In genomic region chr22:48313156-48313555, GRCh38 we compare ENCODE assay signal across 30 cellular contexts.
"Had no signal": no experiment of that assay in that cellular context is flagged by ENCODE, and none has a peak within 500 bp of the region (broad histone marks: within the 10 kb centered on the region; RNA-seq: fewer than 3 reads in every experiment).

No MANE protein-coding gene starts in this region.

- H3K4me3 ChIP-seq: ascending aorta, breast epithelium, cardiac muscle cell, colonic mucosa, dorsolateral prefrontal cortex had no signal

- ATAC-seq: activated naive CD4-positive, alpha-beta T cell treated with anti-CD3 and anti-CD28 coated beads, Interleukin-2, amount 50 U/mL, for 72 hours; activated T-cell treated with anti-CD3 and anti-CD28 coated beads, Interleukin-2, amount 50 U/mL, for 72 hours; esophagus mucosa; T-helper 17 cell had no signal

- H3K27ac Mint-ChIP-seq: activated CD4-positive, alpha-beta memory T cell treated with anti-CD3 and anti-CD28 coated beads, Interleukin-2, amount 10 ng/mL, durations not matched to agents 7 days and 5 days; activated CD4-positive, alpha-beta T cell treated with anti-CD3 and anti-CD28 coated beads, Interleukin-2, amount 10 ng/mL, durations not matched to agents 7 days and 5 days; activated naive CD4-positive, alpha-beta T cell treated with anti-CD3 and anti-CD28 coated beads, Interleukin-2, amount 10 ng/mL, durations not matched to agents 7 days and 5 days; activated naive CD4-positive, alpha-beta T cell treated with anti-CD3 and anti-CD28 coated beads, Interleukin-2, amount 50 U/mL, for 72 hours; activated naive CD8-positive, alpha-beta T cell treated with anti-CD3 and anti-CD28 coated beads, Interleukin-2, amount 10 ng/mL, durations not matched to agents 7 days and 5 days; activated T-cell treated with anti-CD3 and anti-CD28 coated beads, Interleukin-2, amount 50 U/mL, for 24 hours; activated T-cell treated with anti-CD3 and anti-CD28 coated beads, Interleukin-2, amount 50 U/mL, for 72 hours; dendritic cell treated with granulocyte-macrophage colony-stimulating factor and Interleukin-4, amounts not matched to agents 40 ng/mL and 50 ng/mL, for 4 days; endodermal cell; T-helper 17 cell; T-helper 2 cell treated with Interferon-gamma antibody and Interleukin-4, amounts not matched to agents 5 μg/mL and 100 μg/mL, for 36 hours had no signal

- H3K36me3 ChIP-seq: ascending aorta, breast epithelium, cardiac muscle cell, colonic mucosa had no signal

- H3K9me3 ChIP-seq: colonic mucosa had no signal

- H3K27ac ChIP-seq: ascending aorta, breast epithelium, cardiac muscle cell, colonic mucosa, dorsolateral prefrontal cortex had no signal

- H3K4me1 ChIP-seq: ascending aorta, breast epithelium, colonic mucosa had no signal

- H3K4me3 Mint-ChIP-seq: activated CD4-positive, alpha-beta memory T cell treated with anti-CD3 and anti-CD28 coated beads, Interleukin-2, amount 10 ng/mL, durations not matched to agents 7 days and 5 days; activated CD4-positive, alpha-beta T cell treated with anti-CD3 and anti-CD28 coated beads, Interleukin-2, amount 10 ng/mL, durations not matched to agents 7 days and 5 days; activated naive CD4-positive, alpha-beta T cell treated with anti-CD3 and anti-CD28 coated beads, Interleukin-2, amount 10 ng/mL, durations not matched to agents 7 days and 5 days; activated naive CD8-positive, alpha-beta T cell treated with anti-CD3 and anti-CD28 coated beads, Interleukin-2, amount 10 ng/mL, durations not matched to agents 7 days and 5 days; activated T-cell treated with anti-CD3 and anti-CD28 coated beads, Interleukin-2, amount 50 U/mL, for 24 hours; activated T-cell treated with anti-CD3 and anti-CD28 coated beads, Interleukin-2, amount 50 U/mL, for 72 hours; dendritic cell treated with granulocyte-macrophage colony-stimulating factor and Interleukin-4, amounts not matched to agents 40 ng/mL and 50 ng/mL, for 4 days; endodermal cell; T-helper 17 cell; T-helper 2 cell treated with Interferon-gamma antibody and Interleukin-4, amounts not matched to agents 5 μg/mL and 100 μg/mL, for 36 hours had no signal

- DNase-seq: activated CD4-positive, alpha-beta memory T cell treated with anti-CD3 and anti-CD28 coated beads, Interleukin-2, amount 10 ng/mL, durations not matched to agents 7 days and 5 days; activated CD4-positive, alpha-beta T cell treated with anti-CD3 and anti-CD28 coated beads for 1 hour; activated CD4-positive, alpha-beta T cell treated with anti-CD3 and anti-CD28 coated beads for 4 hours; activated CD4-positive, alpha-beta T cell treated with anti-CD3 and anti-CD28 coated beads, Interleukin-2, amount 10 ng/mL, durations not matched to agents 7 days and 5 days; activated CD4-positive, alpha-beta T cell treated with anti-CD3 and anti-CD28 coated beads, Interleukin-2, amount 50 U/mL, for 4 hours; activated CD8-positive, alpha-beta memory T cell treated with anti-CD3 and anti-CD28 coated beads, Interleukin-2, amount 50 U/mL, for 48 hours; activated gamma-delta T cell; activated naive CD4-positive, alpha-beta T cell; activated naive CD4-positive, alpha-beta T cell treated with anti-CD3 and anti-CD28 coated beads, Interleukin-2, amount 10 ng/mL, durations not matched to agents 7 days and 5 days; activated naive CD8-positive, alpha-beta T cell treated with anti-CD3 and anti-CD28 coated beads, Interleukin-2, amount 10 ng/mL, durations not matched to agents 7 days and 5 days; activated T-cell treated with anti-CD3 and anti-CD28 coated beads for 4 hours; activated T-cell treated with anti-CD3 and anti-CD28 coated beads, Interleukin-2, amount 50 U/mL, for 24 hours; activated T-cell treated with anti-CD3 and anti-CD28 coated beads, Interleukin-2, amount 50 U/mL, for 72 hours; central memory CD4-positive, alpha-beta T cell; colonic mucosa; dorsolateral prefrontal cortex; effector memory CD4-positive, alpha-beta T cell; endodermal cell; foreskin fibroblast; T-helper 1 cell; T-helper 17 cell; T1000 had no signal

- H3K9me3 Mint-ChIP-seq: dendritic cell treated with granulocyte-macrophage colony-stimulating factor and Interleukin-4, amounts not matched to agents 40 ng/mL and 50 ng/mL, for 4 days had no signal

- H3K27me3 ChIP-seq: ascending aorta, breast epithelium, cardiac muscle cell, colonic mucosa had no signal

- H3K27me3 Mint-ChIP-seq: activated CD4-positive, alpha-beta memory T cell treated with anti-CD3 and anti-CD28 coated beads, Interleukin-2, amount 10 ng/mL, durations not matched to agents 7 days and 5 days; activated CD4-positive, alpha-beta T cell treated with anti-CD3 and anti-CD28 coated beads, Interleukin-2, amount 10 ng/mL, durations not matched to agents 7 days and 5 days; activated naive CD8-positive, alpha-beta T cell treated with anti-CD3 and anti-CD28 coated beads, Interleukin-2, amount 10 ng/mL, durations not matched to agents 7 days and 5 days; activated T-cell treated with anti-CD3 and anti-CD28 coated beads, Interleukin-2, amount 50 U/mL, for 24 hours; dendritic cell treated with granulocyte-macrophage colony-stimulating factor and Interleukin-4, amounts not matched to agents 40 ng/mL and 50 ng/mL, for 4 days; T-helper 17 cell had no signal

- H3K36me3 Mint-ChIP-seq: activated naive CD4-positive, alpha-beta T cell treated with anti-CD3 and anti-CD28 coated beads, Interleukin-2, amount 10 ng/mL, durations not matched to agents 7 days and 5 days; activated naive CD8-positive, alpha-beta T cell treated with anti-CD3 and anti-CD28 coated beads, Interleukin-2, amount 10 ng/mL, durations not matched to agents 7 days and 5 days; brain had no signal

- H3K4me1 Mint-ChIP-seq: activated CD4-positive, alpha-beta memory T cell treated with anti-CD3 and anti-CD28 coated beads, Interleukin-2, amount 10 ng/mL, durations not matched to agents 7 days and 5 days; activated CD4-positive, alpha-beta T cell treated with anti-CD3 and anti-CD28 coated beads, Interleukin-2, amount 10 ng/mL, durations not matched to agents 7 days and 5 days; activated naive CD4-positive, alpha-beta T cell treated with anti-CD3 and anti-CD28 coated beads, Interleukin-2, amount 10 ng/mL, durations not matched to agents 7 days and 5 days; activated naive CD8-positive, alpha-beta T cell treated with anti-CD3 and anti-CD28 coated beads, Interleukin-2, amount 10 ng/mL, durations not matched to agents 7 days and 5 days; endodermal cell; T-helper 17 cell had no signal
